Comparison of ENCODE assay signal across 21 cellular contexts in the genomic region with DNA sequence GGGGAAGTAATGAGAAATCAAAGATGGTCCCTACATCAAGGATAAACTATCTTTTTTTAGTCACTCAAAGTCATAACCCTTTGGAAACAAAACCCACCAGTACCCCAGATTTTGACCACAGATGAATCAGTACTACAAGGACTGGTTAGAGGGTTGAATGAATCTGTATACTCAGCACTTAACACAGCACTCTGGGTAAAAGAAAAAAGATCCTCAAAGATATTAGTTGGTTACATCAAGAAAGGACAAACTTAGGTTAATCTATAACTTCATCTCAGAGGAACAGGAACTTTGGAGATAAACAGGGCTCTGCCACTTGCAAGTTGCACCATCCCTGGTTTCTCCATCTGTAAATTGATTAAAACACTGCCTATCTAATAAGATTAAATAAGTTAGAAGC. TPM values are rescaled to one million over a fixed set of nuclear protein-coding genes. Genes with fewer than 3 reads are reported as not detected.
DNase-seq lines count a peak whose midpoint lies in the region; ATAC-seq, FAIRE-seq and TF ChIP-seq lines count a peak whose summit lies in the region.
"Had no signal": no experiment of that assay in that cellular context is flagged by ENCODE, and none has a peak within 500 bp of the region (broad histone marks: within the 10 kb centered on the region; RNA-seq: fewer than 3 reads in every experiment).

No MANE protein-coding gene starts in this region.

- peak overlapping the region; percentile 37 for H3K27ac Mint-ChIP-seq in CD4-positive, alpha-beta T cell
- H3K27ac Mint-ChIP-seq: brain; nephron; stimulated activated memory B cell treated with anti-CD40 and anti-IgM and Interleukin-4, amounts not matched to agents 10 μg/mL and 1 μg/mL and 100 μg/mL, for 72 hours had no signal

- no peak for TF ChIP-seq CTCF in CD4-positive, alpha-beta T cell (IDR thresholded peaks at IDR 0.05)
- TF ChIP-seq CTCF in VCaP (conservative IDR thresholded peaks at IDR 0.05) (no peak), right lobe of liver (IDR thresholded peaks at IDR 0.05) (no peak)

- peaks cover 0 to 14% (median 0%) of the 10 kb centered on the region in 4 donors for H3K4me1 ChIP-seq in right lobe of liver
- H3K4me1 ChIP-seq: sigmoid colon, transverse colon had no signal

- peaks cover 40% of the 10 kb centered on the region for H3K36me3 Mint-ChIP-seq in CD4-positive, alpha-beta T cell (ENCODE audit: low read depth)

- no peak for DNase-seq in CD4-positive, alpha-beta T cell
- DNase-seq in GM12891 (ENCODE audit: insufficient read length, low spot score) (no peak), right lobe of liver (no peak), MG63 (no peak)
- DNase-seq: COR-L47, cortex of kidney, EL, GOT3, IMR-90, midbrain, NCI-H69, Right ventricle myocardium superior, sigmoid colon, transverse colon had no signal

- POLR2A ChIA-PET in CD4-positive, alpha-beta T cell (lab: Charles Lee), result no interaction called here

- peak; percentile 31 for FAIRE-seq in GM12891 (lab: Jason Lieb, UNC)

- CTCF ChIA-PET in CD4-positive, alpha-beta T cell (lab: Charles Lee), result interaction anchor here (1.0 kb wide), 1 partner anchor 98 kb away, joined by 3 read pairs; no protein-coding TSS in a partner anchor

- H3K27me3 ChIP-seq in CD4-positive, alpha-beta T cell (ENCODE audit: control insufficient read depth, insufficient read depth, low read length), result no peaks in the 10 kb centered on the region
- H3K27me3 ChIP-seq in right lobe of liver (no peaks in the 10 kb centered on the region), MG63 (no peaks in the 10 kb centered on the region)
- H3K27me3 ChIP-seq: sigmoid colon, transverse colon had no signal

- H3K4me1 Mint-ChIP-seq in CD4-positive, alpha-beta T cell (ENCODE audit: low read depth), result peaks cover 9% of the 10 kb centered on the region
- H3K4me1 Mint-ChIP-seq: brain, nephron had no signal

- no peak for TF ChIP-seq POLR2A in GM12891 (IDR thresholded peaks at IDR 0.05; ENCODE audit: low read depth, low read length)
- no peak for TF ChIP-seq POLR2A in right lobe of liver (IDR thresholded peaks at IDR 0.05)

- no peaks in the 10 kb centered on the region for H3K9me3 ChIP-seq in CD4-positive, alpha-beta T cell (ENCODE audit: control insufficient read depth, low read length)
- no peaks in the 10 kb centered on the region for H3K9me3 ChIP-seq in right lobe of liver
- H3K9me3 ChIP-seq in MG63, result no peaks in the 10 kb centered on the region
- H3K9me3 ChIP-seq: sigmoid colon, transverse colon had no signal

- H3K4me3 ChIP-seq in right lobe of liver (no peak overlapping the region), MG63 (no peak overlapping the region)
- H3K4me3 ChIP-seq: sigmoid colon, transverse colon had no signal

- no peak for ATAC-seq in CD4-positive, alpha-beta T cell (ENCODE audit: poor library complexity)
- ATAC-seq in right lobe of liver (peak; percentile 64 to 86 (median 78)), HG03520 (IDR thresholded peaks at IDR 0.05; ENCODE audit: unreplicated experiment) (no peak), HG03521 (IDR thresholded peaks at IDR 0.05; ENCODE audit: unreplicated experiment) (no peak)
- ATAC-seq: stimulated activated memory B cell treated with anti-CD40 and anti-IgM and Interleukin-4, amounts not matched to agents 10 μg/mL and 1 μg/mL and 100 μg/mL, for 72 hours had no signal

- H3K9me3 Mint-ChIP-seq in CD4-positive, alpha-beta T cell, result no peaks in the 10 kb centered on the region
- H3K9me3 Mint-ChIP-seq: brain; nephron; stimulated activated memory B cell treated with anti-CD40 and anti-IgM and Interleukin-4, amounts not matched to agents 10 μg/mL and 1 μg/mL and 100 μg/mL, for 72 hours had no signal

- H3K27me3 Mint-ChIP-seq in CD4-positive, alpha-beta T cell, result no peaks in the 10 kb centered on the region
- H3K27me3 Mint-ChIP-seq: brain; stimulated activated memory B cell treated with anti-CD40 and anti-IgM and Interleukin-4, amounts not matched to agents 10 μg/mL and 1 μg/mL and 100 μg/mL, for 72 hours had no signal

- H3K27ac ChIP-seq in CD4-positive, alpha-beta T cell (ENCODE audit: low read depth, low read length), result no peak overlapping the region
- H3K27ac ChIP-seq in VCaP (peak overlapping the region; percentile 29), right lobe of liver (peak overlapping the region in 1 of 3 donors; percentile 6)
- H3K27ac ChIP-seq: HL-60, sigmoid colon, transverse colon had no signal

- intact Hi-C loops in CD4-positive, alpha-beta T cell (cut with DNase I, micrococcal nuclease), result no loop called here
- intact Hi-C loops in right lobe of liver (cut with DNase I), result no loop called here

- H3K36me3 ChIP-seq in right lobe of liver (peaks cover 0 to 27% (median 10%) of the 10 kb centered on the region in 4 donors), MG63 (peaks cover 7% of the 10 kb centered on the region)

- H3K4me3 Mint-ChIP-seq in CD4-positive, alpha-beta T cell, result no peak overlapping the region
- H3K4me3 Mint-ChIP-seq: brain; nephron; stimulated activated memory B cell treated with anti-CD40 and anti-IgM and Interleukin-4, amounts not matched to agents 10 μg/mL and 1 μg/mL and 100 μg/mL, for 72 hours had no signal

TF ChIP-seq in GM12891, 5 proteins besides CTCF, POLR2A, EP300 and RAD21:
- TF ChIP-seq SPI1 (IDR thresholded peaks at IDR 0.05; ENCODE audit: low read depth, low read length), result no peak
- no peak for TF ChIP-seq PAX5 (IDR thresholded peaks at IDR 0.05; ENCODE audit: insufficient read depth, low read length, severe bottlenecking)
- no peak for TF ChIP-seq POLR2AphosphoS5 (IDR thresholded peaks at IDR 0.05; ENCODE audit: low read depth, low read length)
- TF ChIP-seq POU2F2 (IDR thresholded peaks at IDR 0.05; ENCODE audit: low read depth, low read length), result no peak
- no peak for TF ChIP-seq TAF1 (IDR thresholded peaks at IDR 0.05; ENCODE audit: low read depth, low read length)

RNA-seq across cellular contexts. Expression of gene SC5D, which starts 18.8 kb away (rescaled TPM):
- total RNA-seq in CD4-positive, alpha-beta T cell, result 10 to 100 TPM; 87.7 to 92.7 TPM
- 34.2 TPM for polyA plus RNA-seq in GM12891 (2012; ENCODE audit: low read depth, missing spikeins)
- total RNA-seq in right lobe of liver, result 100 to 1,000 TPM in 2 of 6 experiments, 10 to 100 TPM in 4; 58.9 to 126 (median 82.1) TPM
- 20.4 and 44.0 TPM in 2 replicates for total RNA-seq in MG63 (2014; rRNA removed; shearing (Covaris generic); ENCODE audit: low replicate concordance)

Comparison
In these comparisons a context has a peak if more than half of its experiments do, and no peak if none do; other contexts are left out.
1. ATAC-seq: peak in right lobe of liver (4 of 4); none in CD4-positive, alpha-beta T cell (single experiment), HG03520 (single experiment) and HG03521 (single experiment).